In genomic region chr15:91572110-91572509, GRCh38 we compare ENCODE assay signal across 13 cellular contexts.
DNase-seq lines count a peak whose midpoint lies in the region; ATAC-seq, FAIRE-seq and TF ChIP-seq lines count a peak whose summit lies in the region.
"Had no signal": no experiment of that assay in that cellular context is flagged by ENCODE, and none has a peak within 500 bp of the region (broad histone marks: within the 10 kb centered on the region; RNA-seq: fewer than 3 reads in every experiment).

No MANE protein-coding gene starts in this region.

- CTCF ChIA-PET in K562 (lab: Yijun Ruan, JAX; ENCODE audit: low intra/inter-chr PET ratio), result no interaction called here

- TF ChIP-seq EP300 in K562 (IDR thresholded peaks at IDR 0.05; ENCODE audit: low read length), result no peak

- H3K27me3 ChIP-seq in heart left ventricle (no peaks in the 10 kb centered on the region), K562 (ENCODE audit: control insufficient read depth in 2 of 2, insufficient read depth in 2 of 2, low read length in 2 of 2) (no peaks in the 10 kb centered on the region; a peak in 1 of 5 replicates)
- H3K27me3 ChIP-seq: cardiac muscle cell had no signal

- FAIRE-seq in K562 (lab: Jason Lieb, UNC), result no peak
- FAIRE-seq: GM19239, small intestine had no signal

- DNase-seq in heart left ventricle (peak in 2 of 5 donors; percentile 33 to 49), Right ventricle myocardium superior (no peak), NCI-H2171 treated with DMSO at 0.1 percent for 48 hours (lab: John Stamatoyannopoulos, UW) (peak; percentile 99), K562 (ENCODE audit: extremely low read depth in 1 of 4, low spot score in 3 of 4) (no peak), skeletal muscle cell (ENCODE audit: low read depth) (peak; percentile 54)
- DNase-seq in stimulated activated CD4-positive, alpha-beta T cell treated with anti-CD3 and anti-CD28 coated beads, Interleukin-4, amount 100 ng/mL, for 4 hours, result no peak
- DNase-seq: Kasumi-1, small intestine had no signal

- H3K4me3 ChIP-seq in heart left ventricle (no peak overlapping the region), K562 (no peak overlapping the region), skeletal muscle cell (ENCODE audit: low read depth, low read length) (no peak overlapping the region)
- H3K4me3 ChIP-seq: cardiac muscle cell had no signal

- H3K4me2 ChIP-seq in K562 (ENCODE audit: insufficient read depth, low read length), result no peak overlapping the region

- intact Hi-C loops in heart left ventricle (cut with DNase I) (no loop called here), Right ventricle myocardium superior (cut with DNase I) (no loop called here), K562 (cut with micrococcal nuclease) (no loop called here)

- H3K27ac ChIP-seq in heart left ventricle (no peak overlapping the region), K562 (ENCODE audit: extremely low read depth, low read depth, low read length) (no peak overlapping the region)
- H3K27ac ChIP-seq: cardiac muscle cell had no signal

- H3K4me1 ChIP-seq in heart left ventricle (peaks cover 0 to 3% (median 0%) of the 10 kb centered on the region in 12 donors), K562 (replicated peaks in 1 of 2; ENCODE audit: control insufficient read depth in 2 of 2, insufficient read depth in 2 of 2, low read length in 2 of 2) (no peaks in the 10 kb centered on the region)

- no peaks in the 10 kb centered on the region for H3K9me1 ChIP-seq in K562 (ENCODE audit: control insufficient read depth, insufficient read depth, low read length)

- in situ Hi-C loops in K562 (cut with MboI), result no loop called here

- 53 to 58% (median 56%) methylated on average over 5 of the region's 5 CpGs for WGBS in heart left ventricle, 4 donors
- WGBS in K562 (ENCODE audit: insufficient coverage, low coverage, missing lambda C conversion rate), result 5% methylated on average over 5 of the region's 5 CpGs

- H3K79me2 ChIP-seq in K562 (ENCODE audit: control insufficient read depth, insufficient read depth, low read length), result no peaks in the 10 kb centered on the region

- POLR2A ChIA-PET in K562 (lab: Yijun Ruan, JAX), result interaction anchor here (0.6 kb wide), 1 partner anchor 1319 kb away, joined by 3 read pairs; no protein-coding TSS in a partner anchor

- TF ChIP-seq CTCF in heart left ventricle (IDR thresholded peaks at IDR 0.05) (no peak), K562 (IDR thresholded peaks at IDR 0.05 in 2 of 3, conservative IDR thresholded peaks at IDR 0.05 in 1 of 3; ENCODE audit: insufficient read depth in 2 of 3, low read depth in 1 of 3, low read length in 3 of 3) (no peak)

- TF ChIP-seq POLR2A in heart left ventricle (IDR thresholded peaks at IDR 0.05) (no peak), K562 (conservative IDR thresholded peaks at IDR 0.05) (no peak)

- no peak overlapping the region for H2AFZ ChIP-seq in K562 (ENCODE audit: low read depth, low read length)

- H3K9me3 ChIP-seq in heart left ventricle (no peaks in the 10 kb centered on the region), K562 (replicated peaks; ENCODE audit: control insufficient read depth, insufficient read depth, low read depth, low read length) (no peaks in the 10 kb centered on the region)

- peak in 3 of 4 donors; percentile 22 to 68 (median 29) for ATAC-seq in heart left ventricle
- ATAC-seq in Right ventricle myocardium superior (ENCODE audit: poor library complexity), result no peak
- no peak for ATAC-seq in K562
- ATAC-seq in HG02798 (IDR thresholded peaks at IDR 0.05; ENCODE audit: poor library complexity, unreplicated experiment), result no peak
- ATAC-seq in HG03175 (IDR thresholded peaks at IDR 0.05; ENCODE audit: unreplicated experiment), result no peak
- ATAC-seq: stimulated activated effector memory CD8-positive, alpha-beta T cell treated with anti-CD3 and anti-CD28 coated beads, Interleukin-12 subunit alpha, Interleukin-12 subunit beta, amount 100 ng/mL, for 72 hours had no signal

- no peak overlapping the region for H3K9ac ChIP-seq in K562 (ENCODE audit: insufficient read depth in 1 of 2, low read depth in 2 of 2, low read length in 2 of 2)

- no peak for TF ChIP-seq RAD21 in K562 (CRISPR knock-in tag; conservative IDR thresholded peaks at IDR 0.05 in 1 of 2, IDR thresholded peaks at IDR 0.05 in 1 of 2)

- H3K36me3 ChIP-seq in heart left ventricle, result no peaks in the 10 kb centered on the region
- H3K36me3 ChIP-seq in K562 (ENCODE audit: control insufficient read depth, insufficient read depth, low read length), result no peaks in the 10 kb centered on the region
- H3K36me3 ChIP-seq: cardiac muscle cell had no signal

- BruUV-seq in K562 (replicated peaks; lab: Mats Ljungman, UMichigan), result no TSS peak

- H4K20me1 ChIP-seq in K562 (replicated peaks; ENCODE audit: control insufficient read depth, insufficient read depth, low read length), result no peaks in the 10 kb centered on the region

TF ChIP-seq in K562, 482 proteins besides CTCF, POLR2A, EP300 and RAD21:
- TF ChIP-seq GABPA (tag; conservative IDR thresholded peaks at IDR 0.05; ENCODE audit: low read depth) (peak; percentile 31; the same call in 1 of the 2 replicates), CBFA2T2 (conservative IDR thresholded peaks at IDR 0.05) (no peak)

Comparison
In these comparisons a context has a peak if more than half of its experiments do, and no peak if none do; other contexts are left out.
1. ATAC-seq: peak in heart left ventricle (3 of 4); none in Right ventricle myocardium superior (single experiment), K562 (single experiment), HG02798 (single experiment) and HG03175 (single experiment).
2. DNase-seq: peak in NCI-H2171 treated with DMSO at 0.1 percent for 48 hours (single experiment) and skeletal muscle cell (single experiment); none in Right ventricle myocardium superior (single experiment), K562 (0 of 4) and stimulated activated CD4-positive, alpha-beta T cell treated with anti-CD3 and anti-CD28 coated beads, Interleukin-4, amount 100 ng/mL, for 4 hours (0 of 2).